ENCODE assay signal across 20 cellular contexts in genomic region chr6:108903796-108904195, GRCh38. TPM values are rescaled to one million over a fixed set of nuclear protein-coding genes. Genes with fewer than 3 reads are reported as not detected.
A peak's percentile ranks its signal among the peaks of the same experiment; 100 is the strongest.
DNase-seq lines count a peak whose midpoint lies in the region; ATAC-seq and TF ChIP-seq lines count a peak whose summit lies in the region.
"Had no signal": no experiment of that assay in that cellular context is flagged by ENCODE, and none has a peak within 500 bp of the region (broad histone marks: within the 10 kb centered on the region; RNA-seq: fewer than 3 reads in every experiment).

No MANE protein-coding gene starts in this region.

- H4K20me1 ChIP-seq in BLaER1, result no peaks in the 10 kb centered on the region
- H4K20me1 ChIP-seq in MM.1S (ENCODE audit: insufficient read depth, low read length), result no peaks in the 10 kb centered on the region

- H3K9ac ChIP-seq in BLaER1 (no peak overlapping the region), MM.1S (ENCODE audit: low read length) (peak overlapping the region; percentile 59), colonic mucosa (ENCODE audit: low read depth in 2 of 2, low read length in 2 of 2) (no peak overlapping the region)
- H3K9ac ChIP-seq: SK-N-SH had no signal

- 0 out of 2 replicates have a peak, but pooled peaks cover 9% of the 10 kb centered on the region for H3K79me2 ChIP-seq in MM.1S (ENCODE audit: low read length)

- H3F3A ChIP-seq in MM.1S (ENCODE audit: insufficient read depth, low read length), result peaks cover 39% of the 10 kb centered on the region

- H3K4me3 Mint-ChIP-seq in natural killer cell treated with Interleukin-12 subunit alpha and Interleukin-12 subunit beta and Interleukin-15 and Interleukin-18, amount 100 ng/mL, for 72 hours, result no peak overlapping the region
- H3K4me3 Mint-ChIP-seq: activated CD8-positive, alpha-beta T cell treated with anti-CD3 and anti-CD28 coated beads for 36 hours; stimulated activated naive CD8-positive, alpha-beta T cell treated with anti-CD3 and anti-CD28 coated beads, Interleukin-15, Interleukin-2, amounts not matched to agents 100 ng/mL and 50 ng/mL, for 24 hours had no signal

- no peaks in the 10 kb centered on the region for H3K27me3 ChIP-seq in BLaER1
- H3K27me3 ChIP-seq in MM.1S (replicated peaks; ENCODE audit: insufficient read depth, low read length), result no peaks in the 10 kb centered on the region
- no peaks in the 10 kb centered on the region for H3K27me3 ChIP-seq in colonic mucosa
- H3K27me3 ChIP-seq: cardiac muscle cell, heart right ventricle, tibial nerve had no signal

- H3K36me3 ChIP-seq in BLaER1 (no peaks in the 10 kb centered on the region), MM.1S (replicated peaks; ENCODE audit: insufficient read depth, low read length) (no peaks in the 10 kb centered on the region), colonic mucosa (no peaks in the 10 kb centered on the region)
- H3K36me3 ChIP-seq: cardiac muscle cell, heart right ventricle, tibial nerve had no signal

- H3K27ac ChIP-seq in BLaER1, result no peak overlapping the region
- H3K27ac ChIP-seq in MM.1S (ENCODE audit: low read length), result peak overlapping the region; percentile 98
- H3K27ac ChIP-seq in colonic mucosa, result no peak overlapping the region
- H3K27ac ChIP-seq: cardiac muscle cell had no signal

- no peaks in the 10 kb centered on the region for H3K9me2 ChIP-seq in MM.1S (replicated peaks; ENCODE audit: insufficient read depth, low read length)
- H3K9me2 ChIP-seq: SK-N-SH had no signal

- ATAC-seq in natural killer cell treated with Interleukin-12 subunit alpha and Interleukin-12 subunit beta and Interleukin-15 and Interleukin-18, amount 100 ng/mL, for 72 hours, result no peak
- no peak for ATAC-seq in HG03045 (IDR thresholded peaks at IDR 0.05; ENCODE audit: unreplicated experiment)
- no peak for ATAC-seq in activated naive CD4-positive, alpha-beta T cell treated with anti-CD3 and anti-CD28 coated beads, Interleukin-2, amount 50 U/mL, for 72 hours
- ATAC-seq: activated CD8-positive, alpha-beta T cell treated with anti-CD3 and anti-CD28 coated beads for 36 hours; heart right ventricle had no signal

- peaks cover 33 to 45% of the 10 kb centered on the region in 2 donors for H3K4me1 Mint-ChIP-seq in natural killer cell treated with Interleukin-12 subunit alpha and Interleukin-12 subunit beta and Interleukin-15 and Interleukin-18, amount 100 ng/mL, for 72 hours (ENCODE audit: low read depth in 2 of 2)

- H3K9me3 ChIP-seq in BLaER1, result no peaks in the 10 kb centered on the region
- no peaks in the 10 kb centered on the region for H3K9me3 ChIP-seq in MM.1S (replicated peaks; ENCODE audit: insufficient read depth, low read length)
- H3K9me3 ChIP-seq in colonic mucosa, result no peaks in the 10 kb centered on the region
- H3K9me3 ChIP-seq: heart right ventricle, SK-N-SH, tibial nerve had no signal

- no peaks in the 10 kb centered on the region for H3K27me3 Mint-ChIP-seq in natural killer cell treated with Interleukin-12 subunit alpha and Interleukin-12 subunit beta and Interleukin-15 and Interleukin-18, amount 100 ng/mL, for 72 hours
- H3K27me3 Mint-ChIP-seq: activated CD8-positive, alpha-beta T cell treated with anti-CD3 and anti-CD28 coated beads for 36 hours; stimulated activated naive CD8-positive, alpha-beta T cell treated with anti-CD3 and anti-CD28 coated beads, Interleukin-15, Interleukin-2, amounts not matched to agents 100 ng/mL and 50 ng/mL, for 24 hours had no signal

- H3K4me2 ChIP-seq in BLaER1 (peak overlapping the region; percentile 33; the same call in 1 of the 2 replicates), MM.1S (ENCODE audit: low read depth, low read length) (peak overlapping the region; percentile 49)
- H3K4me2 ChIP-seq: SK-N-SH had no signal

- H3K36me3 Mint-ChIP-seq in natural killer cell treated with Interleukin-12 subunit alpha and Interleukin-12 subunit beta and Interleukin-15 and Interleukin-18, amount 100 ng/mL, for 72 hours, result no peaks in the 10 kb centered on the region
- no peaks in the 10 kb centered on the region for H3K36me3 Mint-ChIP-seq in activated naive CD4-positive, alpha-beta T cell treated with anti-CD3 and anti-CD28 coated beads, Interleukin-2, amount 50 U/mL, for 72 hours

- no peak for DNase-seq in MM.1S
- DNase-seq in colonic mucosa, result peak; percentile 41
- DNase-seq in natural killer cell treated with Interleukin-12 subunit alpha and Interleukin-12 subunit beta and Interleukin-15 and Interleukin-18, amount 100 ng/mL, for 72 hours (ENCODE audit: low spot score), result no peak
- no peak for DNase-seq in EL
- DNase-seq in activated naive CD4-positive, alpha-beta T cell treated with anti-CD3 and anti-CD28 coated beads, Interleukin-2, amount 50 U/mL, for 16 hours, result no peak
- DNase-seq in activated naive CD4-positive, alpha-beta T cell treated with anti-CD3 and anti-CD28 coated beads, Interleukin-2, amount 50 U/mL, for 72 hours (ENCODE audit: low spot score in 2 of 2), result no peak
- DNase-seq: activated CD8-positive, alpha-beta T cell treated with anti-CD3 and anti-CD28 coated beads for 36 hours; activated gamma-delta T cell; heart right ventricle; NCI-H1417 treated with DMSO at 0.1 percent for 48 hours; NCI-H524; occipital lobe; SK-N-SH; stimulated activated CD4-positive, alpha-beta T cell treated with anti-CD3 and anti-CD28 coated beads, Interleukin-4, amount 100 ng/mL, for 4 hours; T-helper 9 cell had no signal

- H3K4me3 ChIP-seq in BLaER1, result no peak overlapping the region
- H3K4me3 ChIP-seq in MM.1S (ENCODE audit: low read length), result no peak overlapping the region
- H3K4me3 ChIP-seq in colonic mucosa, result no peak overlapping the region
- H3K4me3 ChIP-seq: cardiac muscle cell, heart right ventricle, tibial nerve had no signal

- H3K27ac Mint-ChIP-seq in natural killer cell treated with Interleukin-12 subunit alpha and Interleukin-12 subunit beta and Interleukin-15 and Interleukin-18, amount 100 ng/mL, for 72 hours, result peak overlapping the region; percentile 0 to 8
- no peak overlapping the region for H3K27ac Mint-ChIP-seq in activated naive CD4-positive, alpha-beta T cell treated with anti-CD3 and anti-CD28 coated beads, Interleukin-2, amount 50 U/mL, for 72 hours
- H3K27ac Mint-ChIP-seq: activated CD8-positive, alpha-beta T cell treated with anti-CD3 and anti-CD28 coated beads for 36 hours; stimulated activated naive CD8-positive, alpha-beta T cell treated with anti-CD3 and anti-CD28 coated beads, Interleukin-15, Interleukin-2, amounts not matched to agents 100 ng/mL and 50 ng/mL, for 24 hours had no signal

- no peaks in the 10 kb centered on the region for H3K9me3 Mint-ChIP-seq in natural killer cell treated with Interleukin-12 subunit alpha and Interleukin-12 subunit beta and Interleukin-15 and Interleukin-18, amount 100 ng/mL, for 72 hours
- H3K9me3 Mint-ChIP-seq in activated naive CD4-positive, alpha-beta T cell treated with anti-CD3 and anti-CD28 coated beads, Interleukin-2, amount 50 U/mL, for 72 hours, result no peaks in the 10 kb centered on the region
- H3K9me3 Mint-ChIP-seq: activated CD8-positive, alpha-beta T cell treated with anti-CD3 and anti-CD28 coated beads for 36 hours; stimulated activated naive CD8-positive, alpha-beta T cell treated with anti-CD3 and anti-CD28 coated beads, Interleukin-15, Interleukin-2, amounts not matched to agents 100 ng/mL and 50 ng/mL, for 24 hours had no signal

- 0 out of 2 replicates have a peak overlapping the region, but pooled peaks have one; percentile 32 for H2AFZ ChIP-seq in MM.1S (ENCODE audit: low read length)

- no peak for TF ChIP-seq CTCF in MM.1S (IDR thresholded peaks at IDR 0.05; ENCODE audit: low read length)
- no peak for TF ChIP-seq CTCF in colonic mucosa (IDR thresholded peaks at IDR 0.05)

- intact Hi-C loops in colonic mucosa (cut with DNase I), result no loop called here

- peaks cover 35% of the 10 kb centered on the region for H3K4me1 ChIP-seq in BLaER1
- peaks cover 72% of the 10 kb centered on the region for H3K4me1 ChIP-seq in MM.1S (ENCODE audit: low read length)
- no peaks in the 10 kb centered on the region for H3K4me1 ChIP-seq in colonic mucosa

RNA-seq across cellular contexts. Expression of gene ARMC2, which starts 55.6 kb away (rescaled TPM):
- 1 to 10 TPM; 1.9 to 2.5 TPM for total RNA-seq in colonic mucosa
- 1 to 10 TPM in 1 of 2 donors, under 1 TPM in 1; 0.83 to 5.4 TPM for total RNA-seq in natural killer cell treated with Interleukin-12 subunit alpha and Interleukin-12 subunit beta and Interleukin-15 and Interleukin-18, amount 100 ng/mL, for 72 hours
- 1 to 10 TPM; 2.3 to 3.3 TPM for total RNA-seq in activated naive CD4-positive, alpha-beta T cell treated with anti-CD3 and anti-CD28 coated beads, Interleukin-2, amount 50 U/mL, for 72 hours

Comparison
In these comparisons a context has a peak if more than half of its experiments do, and no peak if none do; other contexts are left out.
1. H3K27ac Mint-ChIP-seq: peak in natural killer cell treated with Interleukin-12 subunit alpha and Interleukin-12 subunit beta and Interleukin-15 and Interleukin-18, amount 100 ng/mL, for 72 hours (2 of 2); none in activated naive CD4-positive, alpha-beta T cell treated with anti-CD3 and anti-CD28 coated beads, Interleukin-2, amount 50 U/mL, for 72 hours (0 of 2).